ENCODE assay signal across 25 cellular contexts in the genomic region with DNA sequence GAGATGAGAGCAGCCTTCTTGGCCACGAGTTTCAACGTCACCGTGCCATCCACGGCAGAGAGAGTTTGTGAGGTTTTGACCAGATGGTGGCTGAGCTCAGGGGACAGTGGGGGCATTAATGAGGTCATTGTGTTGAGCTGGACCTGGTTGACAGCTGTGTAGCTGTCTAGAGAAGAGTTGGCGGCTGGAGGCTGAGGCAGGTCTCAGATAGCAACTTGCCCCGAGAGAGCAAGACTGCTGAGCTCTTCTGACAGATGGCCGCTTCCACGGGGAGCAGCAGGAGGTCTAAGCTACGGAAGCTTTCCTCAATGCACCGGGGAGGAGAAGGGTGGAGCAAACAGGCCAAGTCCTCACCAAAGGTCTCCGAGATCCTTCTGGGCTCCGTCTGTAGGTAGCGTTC. TPM values are rescaled to one million over a fixed set of nuclear protein-coding genes. Genes with fewer than 3 reads are reported as not detected.
DNase-seq lines count a peak whose midpoint lies in the region; ATAC-seq, FAIRE-seq and TF ChIP-seq lines count a peak whose summit lies in the region.
"Had no signal": no experiment of that assay in that cellular context is flagged by ENCODE, and none has a peak within 500 bp of the region (broad histone marks: within the 10 kb centered on the region; RNA-seq: fewer than 3 reads in every experiment).

No MANE protein-coding gene starts in this region.

- no peak overlapping the region for H3K4me3 ChIP-seq in H1 (ENCODE audit: extremely low read depth in 1 of 4, insufficient read depth in 2 of 4, low read depth in 3 of 4, low read length in 4 of 4)
- H3K4me3 ChIP-seq in Caco-2 (ENCODE audit: low read depth, low read length) = no peak overlapping the region
- H3K4me3 ChIP-seq in coronary artery = no peak overlapping the region
- H3K4me3 ChIP-seq: gastroesophageal sphincter, left lung, spleen had no signal

- H3K4me2 ChIP-seq in H1 (ENCODE audit: insufficient read depth in 1 of 2, low read depth in 2 of 2, low read length in 2 of 2) = no peak overlapping the region

- no peaks in the 10 kb centered on the region for H4K20me1 ChIP-seq in H1 (replicated peaks in 1 of 2; ENCODE audit: control insufficient read depth in 1 of 2, insufficient read depth in 2 of 2, low read length in 2 of 2)

- H3K14ac ChIP-seq in H1 (ENCODE audit: insufficient read length) = no peak overlapping the region

- H4K91ac ChIP-seq in H1 (replicated peaks; ENCODE audit: insufficient read length, low read length) = no peak overlapping the region

- H2BK20ac ChIP-seq in H1 (ENCODE audit: low read length) = no peak overlapping the region

- no peak for TF ChIP-seq EP300 in H1 (IDR thresholded peaks at IDR 0.05; ENCODE audit: borderline replicate concordance in 1 of 2, low read depth in 2 of 2, low read length in 2 of 2)

- H2BK120ac ChIP-seq in H1 (replicated peaks; ENCODE audit: low read depth, low read length) = no peak overlapping the region

- POLR2A ChIA-PET in H1 (lab: Charles Lee; ENCODE audit: partially characterized antibody) (no interaction called here), Caco-2 (lab: Charles Lee) (no interaction called here)
- POLR2A ChIA-PET in activated CD4-positive, alpha-beta T cell treated with anti-CD3 and anti-CD28 coated beads for 36 hours (lab: Charles Lee) = interaction anchor here (0.6 kb wide), 1 partner anchor 11 kb away, joined by 5 read pairs; no protein-coding TSS in a partner anchor

- TF ChIP-seq CTCF in H1 (IDR thresholded peaks at IDR 0.05; ENCODE audit: control extremely low read depth in 1 of 3, insufficient read depth in 1 of 3, low read depth in 1 of 3, low read length in 3 of 3) (no peak), Caco-2 (IDR thresholded peaks at IDR 0.05; ENCODE audit: insufficient read depth in 1 of 2, low read depth in 1 of 2, low read length in 1 of 2, severe bottlenecking in 1 of 2, unreplicated experiment in 1 of 2) (no peak), D721Med (IDR thresholded peaks at IDR 0.05; ENCODE audit: insufficient read depth, missing control alignments) (no peak), coronary artery (IDR thresholded peaks at IDR 0.05) (no peak)

- no peak overlapping the region for H3K56ac ChIP-seq in H1 (replicated peaks; ENCODE audit: insufficient read length, low read depth, low read length)

- 87% methylated on average over 13 of the region's 13 CpGs; no CpG with 5 or more reads in 1 of the 2 experiments for WGBS in H1 (ENCODE audit: extremely low coverage in 1 of 2, insufficient coverage in 1 of 2, insufficient read length in 1 of 2, insufficient replicate concordance in 2 of 2, low coverage in 1 of 2, low lambda C conversion rate in 2 of 2, missing lambda C conversion rate in 1 of 2), 2 experiments

- no peaks in the 10 kb centered on the region for H3K9me3 Mint-ChIP-seq in Caco-2 (ENCODE audit: unreplicated experiment)
- no peaks in the 10 kb centered on the region for H3K9me3 Mint-ChIP-seq in activated CD4-positive, alpha-beta T cell treated with anti-CD3 and anti-CD28 coated beads for 36 hours (ENCODE audit: low read depth)
- H3K9me3 Mint-ChIP-seq: activated naive CD8-positive, alpha-beta T cell treated with anti-CD3 and anti-CD28 coated beads, Interleukin-2, amount 10 ng/mL, durations not matched to agents 7 days and 5 days; CD4-positive, alpha-beta memory T cell; naive B cell had no signal

- H4K8ac ChIP-seq in H1 (ENCODE audit: extremely low read depth, insufficient read depth, low read length) = no peak overlapping the region; the same call in 1 of the 2 replicates

- BruUV-seq in Caco-2 (replicated peaks; lab: Mats Ljungman, UMichigan) = no TSS peak

- no peak overlapping the region for H3K18ac ChIP-seq in H1 (ENCODE audit: extremely low read depth, low read length)

- H3K27me3 Mint-ChIP-seq in Caco-2 (ENCODE audit: insufficient read depth, unreplicated experiment) = no peaks in the 10 kb centered on the region
- H3K27me3 Mint-ChIP-seq in activated CD4-positive, alpha-beta T cell treated with anti-CD3 and anti-CD28 coated beads for 36 hours = peaks cover 13% of the 10 kb centered on the region

- intact Hi-C loops in Caco-2 (cut with micrococcal nuclease; ENCODE audit: unreplicated experiment) = no loop called here
- intact Hi-C loops in activated CD4-positive, alpha-beta T cell treated with anti-CD3 and anti-CD28 coated beads for 36 hours (cut with DNase I, micrococcal nuclease) = no loop called here

- no peak overlapping the region for H2BK15ac ChIP-seq in H1 (ENCODE audit: low read length)

- no peak overlapping the region for H3K4me3 Mint-ChIP-seq in Caco-2 (ENCODE audit: unreplicated experiment)
- no peak overlapping the region for H3K4me3 Mint-ChIP-seq in activated CD4-positive, alpha-beta T cell treated with anti-CD3 and anti-CD28 coated beads for 36 hours
- H3K4me3 Mint-ChIP-seq: activated naive CD8-positive, alpha-beta T cell treated with anti-CD3 and anti-CD28 coated beads, Interleukin-2, amount 10 ng/mL, durations not matched to agents 7 days and 5 days; CD4-positive, alpha-beta memory T cell; naive B cell had no signal

- no peak overlapping the region for H3K23ac ChIP-seq in H1 (ENCODE audit: insufficient read length)

- H3K23me2 ChIP-seq in H1 (ENCODE audit: low read depth, low read length) = no peaks in the 10 kb centered on the region

- no peaks in the 10 kb centered on the region for H3K4me1 Mint-ChIP-seq in Caco-2 (ENCODE audit: low read depth, unreplicated experiment)
- no peaks in the 10 kb centered on the region for H3K4me1 Mint-ChIP-seq in activated CD4-positive, alpha-beta T cell treated with anti-CD3 and anti-CD28 coated beads for 36 hours
- H3K4me1 Mint-ChIP-seq: activated naive CD8-positive, alpha-beta T cell treated with anti-CD3 and anti-CD28 coated beads, Interleukin-2, amount 10 ng/mL, durations not matched to agents 7 days and 5 days; CD4-positive, alpha-beta memory T cell; naive B cell had no signal

- H3K4me1 ChIP-seq in H1 (replicated peaks in 1 of 4; ENCODE audit: control insufficient read depth in 3 of 4, insufficient read depth in 4 of 4, low read length in 3 of 4) (peaks cover 0 to 4% (median 0%) of the 10 kb centered on the region in 4 experiments; a peak in 1 of 7 replicates), Caco-2 (no peaks in the 10 kb centered on the region)
- H3K4me1 ChIP-seq: gastroesophageal sphincter, left lung, spleen had no signal

- peak; percentile 9 for DNase-seq in Ammon's horn (ENCODE audit: low spot score)
- peak; percentile 23 for DNase-seq in SK-N-DZ (ENCODE audit: low spot score)
- DNase-seq in H1 (ENCODE audit: low read depth in 1 of 2, low spot score in 2 of 2) = no peak
- DNase-seq in pons (ENCODE audit: low spot score) = peak; percentile 44
- DNase-seq in Caco-2 = no peak
- no peak for DNase-seq in activated CD4-positive, alpha-beta T cell treated with anti-CD3 and anti-CD28 coated beads for 36 hours
- DNase-seq in D721Med (ENCODE audit: insufficient read length, low spot score) = no peak
- DNase-seq in coronary artery (ENCODE audit: low spot score) = no peak
- DNase-seq: 8988T; activated CD4-positive, alpha-beta T cell treated with anti-CD3 and anti-CD28 coated beads for 48 hours; activated effector memory CD4-positive, alpha-beta T cell treated with anti-CD3 and anti-CD28 coated beads, Interleukin-2, amount 50 U/mL, for 16 hours; activated naive CD8-positive, alpha-beta T cell treated with anti-CD3 and anti-CD28 coated beads, Interleukin-2, amount 10 ng/mL, durations not matched to agents 7 days and 5 days; activated T-cell treated with anti-CD3 and anti-CD28 coated beads, Interleukin-2, amount 50 U/mL, for 1 hour; CD4-positive, alpha-beta memory T cell; central memory CD4-positive, alpha-beta T cell; IMR-90; left lung; naive B cell; NCI-H1105; NCI-H2029; spleen had no signal

- no peak for TF ChIP-seq RAD21 in H1 (IDR thresholded peaks at IDR 0.05 in 1 of 2, conservative IDR thresholded peaks at IDR 0.05 in 1 of 2; ENCODE audit: low read depth in 2 of 2, low read length in 2 of 2)

- H3K36me3 Mint-ChIP-seq in Caco-2 (ENCODE audit: insufficient read depth, unreplicated experiment) = no peaks in the 10 kb centered on the region
- no peaks in the 10 kb centered on the region for H3K36me3 Mint-ChIP-seq in activated CD4-positive, alpha-beta T cell treated with anti-CD3 and anti-CD28 coated beads for 36 hours (ENCODE audit: low read depth)
- H3K36me3 Mint-ChIP-seq: activated naive CD8-positive, alpha-beta T cell treated with anti-CD3 and anti-CD28 coated beads, Interleukin-2, amount 10 ng/mL, durations not matched to agents 7 days and 5 days; CD4-positive, alpha-beta memory T cell; naive B cell had no signal

- H4K5ac ChIP-seq in H1 (ENCODE audit: insufficient read length, low read depth, low read length) = no peak overlapping the region

- H2BK5ac ChIP-seq in H1 (ENCODE audit: low read depth, low read length) = no peak overlapping the region

- no peak for ATAC-seq in activated CD4-positive, alpha-beta T cell treated with anti-CD3 and anti-CD28 coated beads for 36 hours
- ATAC-seq: gastroesophageal sphincter, left lung had no signal

- FAIRE-seq in H1 (lab: Jason Lieb, UNC) (no peak), D721Med (lab: Jason Lieb, UNC) (no peak)
- FAIRE-seq: astrocyte, endothelial cell of umbilical vein, H54 had no signal

- 0 out of 2 replicates have a peak overlapping the region, but pooled peaks have one; percentile 12 for H2AFZ ChIP-seq in H1 (ENCODE audit: low read length)

- H3K27ac ChIP-seq in H1 (ENCODE audit: low read depth, low read length) (no peak overlapping the region), coronary artery (no peak overlapping the region)
- H3K27ac ChIP-seq: gastroesophageal sphincter, left lung, spleen had no signal

- CTCF ChIA-PET in H1 (lab: Charles Lee; ENCODE audit: partially characterized antibody) (interaction anchor here (0.6 to 1.2 kb wide), 5 partner anchors 8 to 1081 kb away, joined by 3 to 6 read pairs (median 3); no protein-coding TSS in a partner anchor), Caco-2 (lab: Charles Lee) (no interaction called here)
- CTCF ChIA-PET in activated CD4-positive, alpha-beta T cell treated with anti-CD3 and anti-CD28 coated beads for 36 hours (lab: Charles Lee) = no interaction called here

- H2BK12ac ChIP-seq in H1 (ENCODE audit: low read depth, low read length) = no peak overlapping the region

- no peaks in the 10 kb centered on the region for H3K9me3 ChIP-seq in H1 (ENCODE audit: insufficient read depth in 2 of 2, low read depth in 1 of 2, low read length in 1 of 2)
- no peaks in the 10 kb centered on the region for H3K9me3 ChIP-seq in Caco-2
- H3K9me3 ChIP-seq: gastroesophageal sphincter, left lung, spleen had no signal

- no peak overlapping the region for H3K4ac ChIP-seq in H1 (replicated peaks; ENCODE audit: insufficient read length, low read depth, low read length)

- H3K27me3 ChIP-seq in H1 (replicated peaks in 1 of 4; ENCODE audit: control insufficient read depth in 3 of 4, extremely low read depth in 1 of 4, insufficient read depth in 3 of 4, low read length in 3 of 4) (no peaks in the 10 kb centered on the region), Caco-2 (replicated peaks; ENCODE audit: control insufficient read depth, insufficient read depth, low read length) (no peaks in the 10 kb centered on the region)
- H3K27me3 ChIP-seq: gastroesophageal sphincter, left lung, spleen had no signal

- H3K36me3 ChIP-seq in H1 (ENCODE audit: control insufficient read depth in 2 of 4, insufficient read depth in 4 of 4, low read length in 3 of 4) = no peaks in the 10 kb centered on the region
- no peaks in the 10 kb centered on the region for H3K36me3 ChIP-seq in Caco-2 (ENCODE audit: control insufficient read depth, insufficient read depth, low read length)
- H3K36me3 ChIP-seq: gastroesophageal sphincter, left lung, spleen had no signal

- no peak overlapping the region for H2AK5ac ChIP-seq in H1 (ENCODE audit: low read depth, low read length)

- H3K27ac Mint-ChIP-seq in Caco-2 (ENCODE audit: unreplicated experiment) = no peak overlapping the region
- H3K27ac Mint-ChIP-seq in activated CD4-positive, alpha-beta T cell treated with anti-CD3 and anti-CD28 coated beads for 36 hours = no peak overlapping the region
- H3K27ac Mint-ChIP-seq: activated naive CD8-positive, alpha-beta T cell treated with anti-CD3 and anti-CD28 coated beads, Interleukin-2, amount 10 ng/mL, durations not matched to agents 7 days and 5 days; CD4-positive, alpha-beta memory T cell; naive B cell had no signal

- no peak for TF ChIP-seq POLR2A in H1 (IDR thresholded peaks at IDR 0.05; ENCODE audit: control extremely low read depth in 1 of 2, low read depth in 2 of 2, low read length in 2 of 2)

- no peak overlapping the region for H3K9ac ChIP-seq in H1 (replicated peaks in 1 of 4; ENCODE audit: extremely low read depth in 1 of 4, low read depth in 3 of 4, low read length in 3 of 4)

- no peaks in the 10 kb centered on the region for H3K79me1 ChIP-seq in H1 (ENCODE audit: low read depth, low read length)

- H3K79me2 ChIP-seq in H1 (ENCODE audit: control insufficient read depth in 1 of 2, insufficient read depth in 2 of 2, low read length in 2 of 2) = no peaks in the 10 kb centered on the region

RNA-seq across cellular contexts. Expression of a gene that starts 44.8 kb away (rescaled TPM):
- 2.9 and 5.5 TPM in 2 replicates for polyA plus RNA-seq in SK-N-DZ (2014; cell fraction: cytosol; rRNA removed)
- 1.6 and 5.9 TPM in 2 replicates for polyA plus RNA-seq in SK-N-DZ (2014; cell fraction: nucleus; rRNA removed)
- 13.8 and 15.0 TPM in 2 replicates for total RNA-seq in H1 (2021; fragmentation: NEBNext Ultra II Directional; extraction: Animal tissue kit (Norgen Biotek cat#: 25700))
- polyA plus RNA-seq in H1 (2011; rRNA removed) = 1.5 and 1.6 TPM in 2 replicates
- polyA plus RNA-seq in H1 (2011; cell fraction: cytosol; rRNA removed) = 2.1 TPM
- 1.1 TPM for polyA plus RNA-seq in H1 (2011; cell fraction: nucleus; rRNA removed)
- 5.2 to 10.6 TPM (median 8.2 TPM) in 4 replicates for polyA plus RNA-seq in H1 (2012, experiment 1 of 2)
- 0.50 TPM for polyA plus RNA-seq in H1 (2012, experiment 2 of 2)
- polyA plus RNA-seq in H1 (2013, experiment 1 of 2) = 7.1 TPM
- polyA plus RNA-seq in H1 (2013, experiment 2 of 2) = 6.4 TPM
- polyA minus RNA-seq in H1 (2011; rRNA and poly(A)+ RNA removed) = 7.4 and 10.3 TPM in 2 replicates
- 1.3 TPM for polyA minus RNA-seq in H1 (2011; cell fraction: cytosol; rRNA and poly(A)+ RNA removed)
- 4.3 TPM for polyA minus RNA-seq in H1 (2011; cell fraction: nucleus; rRNA and poly(A)+ RNA removed)
- total RNA-seq in Caco-2 (2022) = 16.1 and 16.6 TPM in 2 replicates
- 1 to 10 TPM; 4.7 to 5.7 TPM for total RNA-seq in activated CD4-positive, alpha-beta T cell treated with anti-CD3 and anti-CD28 coated beads for 36 hours

Comparison
In these comparisons a context has a peak if more than half of its experiments do, and no peak if none do; other contexts are left out.
1. DNase-seq: peak in Ammon's horn (single experiment), SK-N-DZ (single experiment) and pons (single experiment); none in H1 (0 of 2), Caco-2 (0 of 2), activated CD4-positive, alpha-beta T cell treated with anti-CD3 and anti-CD28 coated beads for 36 hours (single experiment), D721Med (single experiment) and coronary artery (single experiment).